ENCODE assay signal across 8 cellular contexts in the genomic region with DNA sequence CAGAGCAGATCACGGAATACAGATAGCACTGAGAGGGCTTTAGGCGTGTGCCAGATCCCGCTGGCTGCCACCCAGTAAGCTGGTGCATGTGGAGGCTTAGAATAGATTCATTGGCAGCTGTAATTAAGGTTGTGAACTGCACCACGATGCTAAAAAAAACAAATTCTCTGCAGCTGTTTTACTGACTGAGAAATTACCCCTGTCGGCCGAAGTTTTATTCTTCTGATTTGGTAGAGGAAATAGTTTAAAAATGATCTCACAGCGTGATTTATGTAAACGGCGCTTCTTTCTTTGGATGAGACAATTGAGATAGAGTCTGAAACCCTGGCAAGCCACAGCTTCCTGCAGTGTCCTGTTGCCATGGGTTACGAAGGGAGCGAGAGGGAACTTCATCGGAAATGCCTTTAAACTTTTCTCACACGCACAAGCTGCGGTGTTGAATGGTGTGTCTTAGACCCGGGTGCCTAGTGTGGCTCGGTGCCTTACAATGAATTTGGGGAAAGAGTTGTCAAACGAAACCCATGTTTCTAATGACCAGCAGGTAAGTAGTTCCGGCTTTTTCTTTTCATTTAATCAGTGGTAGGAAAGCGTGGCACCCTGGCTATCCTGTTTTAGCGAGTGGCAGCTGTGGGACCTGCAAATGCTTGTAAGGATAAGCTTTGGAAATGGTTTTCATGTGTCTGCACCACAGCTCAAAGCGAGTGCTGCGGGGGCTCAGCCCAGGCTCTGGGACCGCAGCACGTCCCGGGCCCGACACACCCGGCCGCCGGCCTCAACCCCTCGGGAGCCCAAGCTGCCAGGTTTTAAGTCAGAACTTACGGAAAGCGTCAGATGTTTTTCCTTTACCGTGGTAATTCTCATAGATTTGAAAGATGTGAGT.
DNase-seq lines count a peak whose midpoint lies in the region; ATAC-seq and TF ChIP-seq lines count a peak whose summit lies in the region.

No MANE protein-coding gene starts in this region.

- peak; percentile 80 for ATAC-seq in Right ventricle myocardium superior (ENCODE audit: poor library complexity)
- ATAC-seq in GM21390 (IDR thresholded peaks at IDR 0.05; ENCODE audit: unreplicated experiment) = no peak
- no peak for ATAC-seq in HG03571 (IDR thresholded peaks at IDR 0.05; ENCODE audit: unreplicated experiment)

- no peak overlapping the region for H2AFZ ChIP-seq in MM.1S (ENCODE audit: low read length)

- H3K4me3 ChIP-seq in MM.1S (ENCODE audit: low read length) = no peak overlapping the region
- peak overlapping the region; percentile 33 for H3K4me3 ChIP-seq in retinal pigment epithelial cell (ENCODE audit: low read length)

- 0 out of 2 replicates have a peak, but pooled peaks cover 10% of the 10 kb centered on the region for H3K4me1 ChIP-seq in MM.1S (ENCODE audit: low read length)

- H3K27me3 Mint-ChIP-seq in activated T-helper 2 cell treated with anti-CD3 and anti-CD28 coated beads, Interferon-gamma antibody, Interleukin-2, Interleukin-4, amounts not matched to agents 10 μg/mL and 5 μg/mL and 100 μg/mL, durations not matched to agents 14 hours and 24 hours and 36 hours (ENCODE audit: low read depth) = peaks cover 25% of the 10 kb centered on the region

- H3K9ac ChIP-seq in MM.1S (ENCODE audit: low read length) = no peak overlapping the region

- no peaks in the 10 kb centered on the region for H3F3A ChIP-seq in MM.1S (ENCODE audit: insufficient read depth, low read length)

- no peaks in the 10 kb centered on the region for H3K79me2 ChIP-seq in MM.1S (ENCODE audit: low read length)

- no peak overlapping the region for H3K27ac ChIP-seq in MM.1S (ENCODE audit: low read length)

- no peaks in the 10 kb centered on the region for H4K20me1 ChIP-seq in MM.1S (ENCODE audit: insufficient read depth, low read length)

- H3K9me3 Mint-ChIP-seq in activated T-helper 2 cell treated with anti-CD3 and anti-CD28 coated beads, Interferon-gamma antibody, Interleukin-2, Interleukin-4, amounts not matched to agents 10 μg/mL and 5 μg/mL and 100 μg/mL, durations not matched to agents 14 hours and 24 hours and 36 hours = no peaks in the 10 kb centered on the region

- H3K36me3 Mint-ChIP-seq in activated T-helper 2 cell treated with anti-CD3 and anti-CD28 coated beads, Interferon-gamma antibody, Interleukin-2, Interleukin-4, amounts not matched to agents 10 μg/mL and 5 μg/mL and 100 μg/mL, durations not matched to agents 14 hours and 24 hours and 36 hours (ENCODE audit: low read depth) = no peaks in the 10 kb centered on the region

- H3K4me2 ChIP-seq in MM.1S (ENCODE audit: low read depth, low read length) = peak overlapping the region; percentile 38; the same call in 1 of the 2 replicates

- no peaks in the 10 kb centered on the region for H3K9me3 ChIP-seq in MM.1S (replicated peaks; ENCODE audit: insufficient read depth, low read length)

- DNase-seq in G401 (ENCODE audit: low spot score) = peak; percentile 68
- DNase-seq in MM.1S = peak; percentile 25
- peak; percentile 54 for DNase-seq in activated T-helper 2 cell treated with anti-CD3 and anti-CD28 coated beads, Interferon-gamma antibody, Interleukin-2, Interleukin-4, amounts not matched to agents 10 μg/mL and 5 μg/mL and 100 μg/mL, durations not matched to agents 14 hours and 24 hours and 36 hours (ENCODE audit: low spot score)
- peak; percentile 73 for DNase-seq in Right ventricle myocardium superior
- no peak for DNase-seq in retinal pigment epithelial cell (ENCODE audit: low read depth)
- no peak for DNase-seq in NCI-H510A (lab: John Stamatoyannopoulos, UW)

- H3K36me3 ChIP-seq in MM.1S (replicated peaks; ENCODE audit: insufficient read depth, low read length) = no peaks in the 10 kb centered on the region

- peaks cover 29% of the 10 kb centered on the region for H3K4me1 Mint-ChIP-seq in activated T-helper 2 cell treated with anti-CD3 and anti-CD28 coated beads, Interferon-gamma antibody, Interleukin-2, Interleukin-4, amounts not matched to agents 10 μg/mL and 5 μg/mL and 100 μg/mL, durations not matched to agents 14 hours and 24 hours and 36 hours (ENCODE audit: low read depth)

- intact Hi-C loops in activated T-helper 2 cell treated with anti-CD3 and anti-CD28 coated beads, Interferon-gamma antibody, Interleukin-2, Interleukin-4, amounts not matched to agents 10 μg/mL and 5 μg/mL and 100 μg/mL, durations not matched to agents 14 hours and 24 hours and 36 hours (cut with micrococcal nuclease) = no loop called here
- intact Hi-C loops in Right ventricle myocardium superior (cut with DNase I) = no loop called here

- in situ Hi-C loops in G401 (cut with HindIII; ENCODE audit: low sequenced_read_pairs) = no loop called here

- H3K9me2 ChIP-seq in MM.1S (replicated peaks; ENCODE audit: insufficient read depth, low read length) = no peaks in the 10 kb centered on the region

- H3K4me3 Mint-ChIP-seq in activated T-helper 2 cell treated with anti-CD3 and anti-CD28 coated beads, Interferon-gamma antibody, Interleukin-2, Interleukin-4, amounts not matched to agents 10 μg/mL and 5 μg/mL and 100 μg/mL, durations not matched to agents 14 hours and 24 hours and 36 hours (ENCODE audit: low read depth) = peak overlapping the region; percentile 49

- H3K27ac Mint-ChIP-seq in activated T-helper 2 cell treated with anti-CD3 and anti-CD28 coated beads, Interferon-gamma antibody, Interleukin-2, Interleukin-4, amounts not matched to agents 10 μg/mL and 5 μg/mL and 100 μg/mL, durations not matched to agents 14 hours and 24 hours and 36 hours = no peak overlapping the region

- TF ChIP-seq CTCF in MM.1S (IDR thresholded peaks at IDR 0.05; ENCODE audit: low read length) (no peak), retinal pigment epithelial cell (conservative IDR thresholded peaks at IDR 0.05; ENCODE audit: low read depth, low read length) (no peak)

- H3K27me3 ChIP-seq in MM.1S (replicated peaks; ENCODE audit: insufficient read depth, low read length) = no peaks in the 10 kb centered on the region

Comparison
In these comparisons a context has a peak if more than half of its experiments do, and no peak if none do; other contexts are left out.
1. DNase-seq: peak in G401 (single experiment), MM.1S (single experiment), activated T-helper 2 cell treated with anti-CD3 and anti-CD28 coated beads, Interferon-gamma antibody, Interleukin-2, Interleukin-4, amounts not matched to agents 10 μg/mL and 5 μg/mL and 100 μg/mL, durations not matched to agents 14 hours and 24 hours and 36 hours (single experiment) and Right ventricle myocardium superior (single experiment); none in retinal pigment epithelial cell (single experiment) and NCI-H510A (single experiment).